Comparison of ENCODE assay signal across 9 cellular contexts in genomic region chrX:37571426-37572111, GRCh38. TPM values are rescaled to one million over a fixed set of nuclear protein-coding genes. Genes with fewer than 3 reads are reported as not detected.
DNase-seq lines count a peak whose midpoint lies in the region; ATAC-seq and TF ChIP-seq lines count a peak whose summit lies in the region.
"Not testable (repeated sequence)": the region's sequence is repeated elsewhere in the genome, so short reads cannot be mapped to it uniquely, and the experiment has no call there.
"Had no signal": no experiment of that assay in that cellular context is flagged by ENCODE, and none has a peak within 500 bp of the region (broad histone marks: within the 10 kb centered on the region; RNA-seq: fewer than 3 reads in every experiment).

LANCL3 (plus strand) TSS chrX:37571661; CDS start chrX:37571871, 210 bp downstream.

- H3K79me2 ChIP-seq in smooth muscle cell (ENCODE audit: low read depth): not testable (repeated sequence)

- WGBS in heart left ventricle, 4 donors: 1 to 56% (median 24%) methylated on average over 27 to 63 of the region's 69 CpGs
- 35% methylated on average over 39 of the region's 69 CpGs for whole genome bisulfite sequencing in smooth muscle cell (ENCODE audit: low lambda C conversion rate)

- CTCF ChIA-PET in HEK293 (lab: Yijun Ruan, JAX): interaction anchor here (0.7 to 2.1 kb wide), 3 partner anchors 7 to 254 kb away, joined by 3 to 5 read pairs (median 4); no protein-coding TSS in a partner anchor
- CTCF ChIA-PET in activated CD4-positive, alpha-beta memory T cell treated with anti-CD3 and anti-CD28 coated beads for 36 hours (lab: Charles Lee): not testable (repeated sequence)

- not testable (repeated sequence) for H3K36me3 ChIP-seq in HEK293 (ENCODE audit: control insufficient read depth in 2 of 2, insufficient read depth in 1 of 2, low read length in 2 of 2); brain microvascular endothelial cell (replicated peaks); heart left ventricle; muscle layer of duodenum (ENCODE audit: control insufficient read depth in 1 of 2, insufficient read depth in 2 of 2, low read length in 2 of 2); smooth muscle cell (ENCODE audit: low read depth)

- not testable (repeated sequence) for H4K20me1 ChIP-seq in smooth muscle cell (ENCODE audit: low read depth)

- in situ Hi-C loops in brain microvascular endothelial cell (cut with HindIII; ENCODE audit: low pct_ligation_motif_present, low sequenced_read_pairs): not testable (repeated sequence)

- not testable (repeated sequence) for DNase-seq in CD14-positive monocyte (ENCODE audit: low spot score); brain microvascular endothelial cell; smooth muscle cell (lab: John Stamatoyannopoulos, UW; ENCODE audit: unreplicated experiment)
- DNase-seq in NCI-H748 (lab: John Stamatoyannopoulos, UW; ENCODE audit: unreplicated experiment) (peak; percentile 8), heart left ventricle (peak in 2 of 5 donors; percentile 19 to 53)
- DNase-seq in activated CD4-positive, alpha-beta memory T cell treated with anti-CD3 and anti-CD28 coated beads for 36 hours: peak; percentile 10

- not testable (repeated sequence) for H3F3A ChIP-seq in smooth muscle cell (ENCODE audit: low read depth)

- H3K27ac Mint-ChIP-seq in CD14-positive monocyte; activated CD4-positive, alpha-beta memory T cell treated with anti-CD3 and anti-CD28 coated beads for 36 hours: not testable (repeated sequence)

- peak within 1 kb of the TSS; percentile 43 for H2AFZ ChIP-seq in smooth muscle cell (ENCODE audit: low read depth)

- not testable (repeated sequence) for H3K27ac ChIP-seq in HEK293 (ENCODE audit: extremely low read depth, low read depth, low read length); brain microvascular endothelial cell; heart left ventricle; muscle layer of duodenum (ENCODE audit: low read length); smooth muscle cell (ENCODE audit: low read depth)

- peak within 1 kb of the TSS; percentile 74 for H3K4me2 ChIP-seq in smooth muscle cell

- ATAC-seq in heart left ventricle: peak in 3 of 4 donors; percentile 24 to 59 (median 54)

- H3K4me1 ChIP-seq in HEK293 (ENCODE audit: control insufficient read depth, insufficient read depth, low read length); heart left ventricle; muscle layer of duodenum (ENCODE audit: control insufficient read depth in 1 of 2, insufficient read depth in 2 of 2, low read length in 2 of 2); smooth muscle cell (ENCODE audit: low read depth): not testable (repeated sequence)

- H3K9me3 ChIP-seq in HEK293 (ENCODE audit: control insufficient read depth, insufficient read depth, low read depth, low read length); heart left ventricle; muscle layer of duodenum (ENCODE audit: control insufficient read depth in 1 of 2, low read length in 2 of 2); smooth muscle cell (replicated peaks; ENCODE audit: low read depth): not testable (repeated sequence)

- POLR2A ChIA-PET in HEK293 (lab: Yijun Ruan, JAX); activated CD4-positive, alpha-beta memory T cell treated with anti-CD3 and anti-CD28 coated beads for 36 hours (lab: Charles Lee): not testable (repeated sequence)

- H3K4me1 Mint-ChIP-seq in CD14-positive monocyte; activated CD4-positive, alpha-beta memory T cell treated with anti-CD3 and anti-CD28 coated beads for 36 hours (ENCODE audit: low read depth): not testable (repeated sequence)

- H3K4me3 ChIP-seq in HEK293 (ENCODE audit: low read depth, low read length): peak within 1 kb of the TSS; percentile 26
- peak within 1 kb of the TSS; percentile 29 for H3K4me3 ChIP-seq in brain microvascular endothelial cell (ENCODE audit: low read depth, low read length)
- H3K4me3 ChIP-seq in heart left ventricle: peak within 1 kb of the TSS in 11 of 12 donors; percentile 11 to 52 (median 43)
- peak within 1 kb of the TSS; percentile 39 to 58 for H3K4me3 ChIP-seq in muscle layer of duodenum (ENCODE audit: low read depth in 1 of 2, low read length in 2 of 2)
- H3K4me3 ChIP-seq in smooth muscle cell: peak within 1 kb of the TSS; percentile 35

- peak within 1 kb of the TSS; percentile 68 to 93 for H3K4me3 Mint-ChIP-seq in CD14-positive monocyte
- H3K4me3 Mint-ChIP-seq in activated CD4-positive, alpha-beta memory T cell treated with anti-CD3 and anti-CD28 coated beads for 36 hours: peak within 1 kb of the TSS; percentile 38

- not testable (repeated sequence) for TF ChIP-seq POLR2A in heart left ventricle (IDR thresholded peaks at IDR 0.05)

- H3K9me3 Mint-ChIP-seq in CD14-positive monocyte; activated CD4-positive, alpha-beta memory T cell treated with anti-CD3 and anti-CD28 coated beads for 36 hours: not testable (repeated sequence)

- H3K27me3 Mint-ChIP-seq in CD14-positive monocyte (ENCODE audit: low read depth in 3 of 3): peaks cover 13 to 39% (median 23%) of the 10 kb centered on the region in 3 donors
- H3K27me3 Mint-ChIP-seq in activated CD4-positive, alpha-beta memory T cell treated with anti-CD3 and anti-CD28 coated beads for 36 hours: peaks cover 12% of the 10 kb centered on the region

- not testable (repeated sequence) for TF ChIP-seq CTCF in CD14-positive monocyte (IDR thresholded peaks at IDR 0.05); HEK293 (tag by site-specific recombination; IDR thresholded peaks at IDR 0.05); brain microvascular endothelial cell (IDR thresholded peaks at IDR 0.05; ENCODE audit: low read depth, low read length, missing control alignments); heart left ventricle (IDR thresholded peaks at IDR 0.05); smooth muscle cell (IDR thresholded peaks at IDR 0.05; ENCODE audit: borderline replicate concordance, insufficient read depth, poor library complexity, severe bottlenecking)

- not testable (repeated sequence) for H3K36me3 Mint-ChIP-seq in CD14-positive monocyte; activated CD4-positive, alpha-beta memory T cell treated with anti-CD3 and anti-CD28 coated beads for 36 hours

- H3K27me3 ChIP-seq in brain microvascular endothelial cell (replicated peaks); muscle layer of duodenum (ENCODE audit: low read depth, low read length); smooth muscle cell (ENCODE audit: low read depth): not testable (repeated sequence)
- H3K27me3 ChIP-seq in heart left ventricle: peaks cover 0 to 13% (median 0%) of the 10 kb centered on the region in 9 donors

- not testable (repeated sequence) for H3K9ac ChIP-seq in smooth muscle cell (ENCODE audit: low read depth)

- intact Hi-C loops in CD14-positive monocyte (cut with micrococcal nuclease): not testable (repeated sequence)
- intact Hi-C loops in activated CD4-positive, alpha-beta memory T cell treated with anti-CD3 and anti-CD28 coated beads for 36 hours (cut with micrococcal nuclease): loop anchor here (10.0 kb wide), 1 partner anchor 253 kb away; no protein-coding TSS in a partner anchor
- intact Hi-C loops in heart left ventricle (cut with DNase I): loop anchor here in 1 of 10 donors (10.0 kb wide), 1 partner anchor 113 kb away; the partner anchor contains the start of gene XK

TF ChIP-seq in HEK293, 187 proteins besides CTCF, POLR2A, EP300 and RAD21:
- TF ChIP-seq GLIS1 (tag by site-specific recombination; IDR thresholded peaks at IDR 0.05): peak; percentile 59
- TF ChIP-seq ZNF398 (tag by site-specific recombination; IDR thresholded peaks at IDR 0.05): peak; percentile 53; the same call in 1 of the 2 replicates
- TF ChIP-seq GLIS2 (tag by site-specific recombination; IDR thresholded peaks at IDR 0.05): peak; percentile 63; the same call in 1 of the 2 replicates
- TF ChIP-seq SP3 (tag by site-specific recombination; IDR thresholded peaks at IDR 0.05): peak; percentile 62
- peak; percentile 70 for TF ChIP-seq ZNF335 (tag by site-specific recombination; conservative IDR thresholded peaks at IDR 0.05)

RNA-seq across cellular contexts. Expression of gene LANCL3, which starts in this region (rescaled TPM):
- polyA plus RNA-seq in CD14-positive monocyte: under 1 TPM in 1 of 2 donors, not detected in 1; 0.12 TPM
- under 1 TPM; 0.02 to 0.15 TPM for total RNA-seq in activated CD4-positive, alpha-beta memory T cell treated with anti-CD3 and anti-CD28 coated beads for 36 hours
- 1 to 10 TPM in 1 of 9 donors, under 1 TPM in 8; 0.09 to 2.2 (median 0.29) TPM for total RNA-seq in heart left ventricle
- under 1 TPM; 0.08 to 0.24 TPM for polyA plus RNA-seq in heart left ventricle
- 0.54 and 1.5 TPM in 2 replicates for total RNA-seq in smooth muscle cell
- polyA plus RNA-seq in smooth muscle cell: 0.05 and 0.18 TPM in 2 replicates
- total RNA-seq: GM23248 had no signal
- polyA plus RNA-seq: GM23248 had no signal

Comparison
In these comparisons a context has a peak if more than half of its experiments do, and no peak if none do; other contexts are left out.
1. Peak in DNase-seq in activated CD4-positive, alpha-beta memory T cell treated with anti-CD3 and anti-CD28 coated beads for 36 hours; RNA of the gene not detected or under 1 TPM.